Comparison of ENCODE assay signal across 1 cellular context in the genomic region with DNA sequence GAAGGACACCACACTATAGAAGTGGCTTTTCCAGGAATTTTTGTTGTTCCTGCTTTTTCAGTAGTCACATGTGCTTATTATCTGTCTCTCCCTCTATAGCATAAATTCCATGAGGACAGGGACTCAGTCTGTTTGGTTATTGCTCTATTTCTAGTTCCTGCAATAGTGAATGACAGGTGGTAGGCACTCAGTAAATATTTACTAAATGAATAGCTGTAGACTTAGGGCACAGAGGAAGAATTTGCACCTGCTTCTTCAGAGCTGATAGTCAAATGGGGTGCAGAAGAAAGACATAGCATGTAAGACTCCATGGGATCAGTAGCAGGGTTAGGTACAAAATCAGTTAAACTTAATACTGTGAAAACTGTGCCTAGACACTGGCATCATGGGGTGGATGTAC.
TF ChIP-seq lines count a peak whose summit lies in the region.

No MANE protein-coding gene starts in this region.

TF ChIP-seq in IMR-90, 13 proteins besides CTCF, POLR2A, EP300 and RAD21:
- TF ChIP-seq, protein P1, sequence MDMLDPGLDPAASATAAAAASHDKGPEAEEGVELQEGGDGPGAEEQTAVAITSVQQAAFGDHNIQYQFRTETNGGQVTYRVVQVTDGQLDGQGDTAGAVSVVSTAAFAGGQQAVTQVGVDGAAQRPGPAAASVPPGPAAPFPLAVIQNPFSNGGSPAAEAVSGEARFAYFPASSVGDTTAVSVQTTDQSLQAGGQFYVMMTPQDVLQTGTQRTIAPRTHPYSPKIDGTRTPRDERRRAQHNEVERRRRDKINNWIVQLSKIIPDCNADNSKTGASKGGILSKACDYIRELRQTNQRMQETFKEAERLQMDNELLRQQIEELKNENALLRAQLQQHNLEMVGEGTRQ (IDR thresholded peaks at IDR 0.05; ENCODE audit: low read depth, low read length) = no peak
- TF ChIP-seq CHD1 (IDR thresholded peaks at IDR 0.05; ENCODE audit: low read depth, low read length) = no peak
- TF ChIP-seq BHLHE40 (IDR thresholded peaks at IDR 0.05; ENCODE audit: low read depth, low read length) = no peak
- TF ChIP-seq, protein P2, sequence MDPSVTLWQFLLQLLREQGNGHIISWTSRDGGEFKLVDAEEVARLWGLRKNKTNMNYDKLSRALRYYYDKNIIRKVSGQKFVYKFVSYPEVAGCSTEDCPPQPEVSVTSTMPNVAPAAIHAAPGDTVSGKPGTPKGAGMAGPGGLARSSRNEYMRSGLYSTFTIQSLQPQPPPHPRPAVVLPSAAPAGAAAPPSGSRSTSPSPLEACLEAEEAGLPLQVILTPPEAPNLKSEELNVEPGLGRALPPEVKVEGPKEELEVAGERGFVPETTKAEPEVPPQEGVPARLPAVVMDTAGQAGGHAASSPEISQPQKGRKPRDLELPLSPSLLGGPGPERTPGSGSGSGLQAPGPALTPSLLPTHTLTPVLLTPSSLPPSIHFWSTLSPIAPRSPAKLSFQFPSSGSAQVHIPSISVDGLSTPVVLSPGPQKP (IDR thresholded peaks at IDR 0.05; ENCODE audit: borderline replicate concordance, low read depth, low read length) = no peak
- TF ChIP-seq NFE2L2 (IDR thresholded peaks at IDR 0.05; ENCODE audit: low read depth, low read length) = no peak
